Comparison of ENCODE assay signal across 5 cellular contexts in the genomic region with DNA sequence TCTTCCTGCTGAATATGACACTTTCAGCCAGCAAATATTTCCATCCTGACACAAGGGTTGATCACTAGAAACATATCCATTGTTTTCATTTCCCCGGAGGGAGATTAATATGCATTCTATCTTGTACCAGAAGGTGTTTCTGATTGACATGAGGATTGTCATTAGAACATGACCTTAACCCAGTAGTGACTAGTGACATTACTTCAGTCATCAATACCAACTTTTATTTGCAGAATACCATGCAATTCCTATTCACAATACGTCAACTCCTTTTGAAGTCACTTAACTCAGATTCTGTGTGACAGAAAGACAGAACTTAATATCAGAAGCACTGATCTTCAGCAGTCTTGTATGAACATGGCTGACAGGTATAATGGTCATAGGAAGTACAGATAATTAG.
"Had no signal": no experiment of that assay in that cellular context is flagged by ENCODE, and none has a peak within 500 bp of the region (broad histone marks: within the 10 kb centered on the region; RNA-seq: fewer than 3 reads in every experiment).

No MANE protein-coding gene starts in this region.

- H3K4me3 ChIP-seq: K562 had no signal

- DNase-seq: IMR-90, KBM-7, KG1 had no signal

- H3K27ac ChIP-seq: HL-60 had no signal
